1 cellular context compared by ENCODE assay signal in genomic region chr6:35500782-35501181, GRCh38.
TF ChIP-seq lines count a peak whose summit lies in the region.

No MANE protein-coding gene starts in this region.

TF ChIP-seq in K562, 482 proteins besides CTCF, POLR2A, EP300 and RAD21 (continues in another document):
- TF ChIP-seq GTF2B (IDR thresholded peaks at IDR 0.05; ENCODE audit: extremely low read depth, insufficient read length), result no peak
- TF ChIP-seq ZNF668 (CRISPR knock-in tag; IDR thresholded peaks at IDR 0.05), result no peak
- peak; percentile 39 for TF ChIP-seq VEZF1 (CRISPR knock-in tag; IDR thresholded peaks at IDR 0.05)
- no peak for TF ChIP-seq ZNF592 (IDR thresholded peaks at IDR 0.05)
- TF ChIP-seq SIN3A (IDR thresholded peaks at IDR 0.05; ENCODE audit: borderline replicate concordance in 2 of 2, control insufficient read depth in 1 of 2, low read depth in 2 of 2, low read length in 2 of 2), result no peak
- no peak for TF ChIP-seq TAF15 (IDR thresholded peaks at IDR 0.05; ENCODE audit: low read depth, low read length)
- peak; percentile 91 for TF ChIP-seq TFAP4 (CRISPR knock-in tag; IDR thresholded peaks at IDR 0.05; ENCODE audit: borderline replicate concordance)
- TF ChIP-seq ZBTB33 (CRISPR knock-in tag; IDR thresholded peaks at IDR 0.05), result no peak
- peak; percentile 26; the same call in 1 of the 2 replicates for TF ChIP-seq RAD51 (IDR thresholded peaks at IDR 0.05; ENCODE audit: borderline replicate concordance, low read depth)
- no peak for TF ChIP-seq HNRNPH1 (optimal IDR thresholded peaks at IDR 0.05; ENCODE audit: low read depth, low read length)
- TF ChIP-seq ZNF175 (CRISPR knock-in tag; IDR thresholded peaks at IDR 0.05; ENCODE audit: low read depth), result 0 out of 2 replicates have a peak, but pooled peaks have one; percentile 13
- TF ChIP-seq ZNF140 (CRISPR knock-in tag; IDR thresholded peaks at IDR 0.05), result no peak
- no peak for TF ChIP-seq PATZ1 (CRISPR knock-in tag; IDR thresholded peaks at IDR 0.05; ENCODE audit: borderline replicate concordance)
- no peak for TF ChIP-seq ZNF263 (CRISPR knock-in tag; IDR thresholded peaks at IDR 0.05; ENCODE audit: borderline replicate concordance)
- peak; percentile 77 for TF ChIP-seq DACH1 (IDR thresholded peaks at IDR 0.05; ENCODE audit: partially characterized antibody)
- peak; percentile 40; the same call in 1 of the 2 replicates for TF ChIP-seq FOSL1 (tag; conservative IDR thresholded peaks at IDR 0.05)
- no peak for TF ChIP-seq ZNF277 (CRISPR knock-in tag; IDR thresholded peaks at IDR 0.05; ENCODE audit: borderline replicate concordance)
- peak; percentile 68; the same call in 1 of the 2 replicates for TF ChIP-seq MECOM (CRISPR knock-in tag; IDR thresholded peaks at IDR 0.05)
- peak; percentile 86 for TF ChIP-seq ATF3 (IDR thresholded peaks at IDR 0.05)
- TF ChIP-seq ATF3 (CRISPR knock-in tag; conservative IDR thresholded peaks at IDR 0.05), result no peak
- TF ChIP-seq ZNF699 (CRISPR knock-in tag; IDR thresholded peaks at IDR 0.05; ENCODE audit: insufficient replicate concordance), result no peak
- no peak for TF ChIP-seq TEAD1 (CRISPR knock-in tag; IDR thresholded peaks at IDR 0.05)
- TF ChIP-seq ATF7 (IDR thresholded peaks at IDR 0.05), result peak; percentile 85
- TF ChIP-seq SNIP1 (IDR thresholded peaks at IDR 0.05; ENCODE audit: low read depth), result no peak
- no peak for TF ChIP-seq XRCC5 (IDR thresholded peaks at IDR 0.05; ENCODE audit: low read depth, low read length)
- no peak for TF ChIP-seq ZNF354B (CRISPR knock-in tag; IDR thresholded peaks at IDR 0.05)
- no peak for TF ChIP-seq TBP (optimal IDR thresholded peaks at IDR 0.05; ENCODE audit: low read depth, low read length)
- TF ChIP-seq OTX1 (CRISPR knock-in tag; IDR thresholded peaks at IDR 0.05), result no peak
- no peak for TF ChIP-seq CLOCK (CRISPR knock-in tag; IDR thresholded peaks at IDR 0.05; ENCODE audit: borderline replicate concordance)
- no peak for TF ChIP-seq U2AF1 (optimal IDR thresholded peaks at IDR 0.05; ENCODE audit: low read depth, low read length)
- no peak for TF ChIP-seq STAT5A (IDR thresholded peaks at IDR 0.05; ENCODE audit: borderline replicate concordance, low read length)
- TF ChIP-seq HNRNPK (IDR thresholded peaks at IDR 0.05; ENCODE audit: low read depth, low read length, poor library complexity, severe bottlenecking), result no peak
- no peak for TF ChIP-seq PRDM10 (IDR thresholded peaks at IDR 0.05; ENCODE audit: partially characterized antibody)
- TF ChIP-seq CSDE1 (IDR thresholded peaks at IDR 0.05), result no peak
- TF ChIP-seq YY1 (IDR thresholded peaks at IDR 0.05; ENCODE audit: borderline replicate concordance in 1 of 3, control insufficient read depth in 1 of 3, extremely low read depth in 1 of 3, insufficient read depth in 3 of 3, insufficient read length in 1 of 3, insufficient replicate concordance in 2 of 3, low read depth in 1 of 3, low read length in 2 of 3), result no peak
- TF ChIP-seq SMAD2 (IDR thresholded peaks at IDR 0.05; ENCODE audit: low read depth, low read length), result no peak
- no peak for TF ChIP-seq RBM15 (IDR thresholded peaks at IDR 0.05; ENCODE audit: insufficient read depth, low read length)
- peak; percentile 37 for TF ChIP-seq MEIS2 (IDR thresholded peaks at IDR 0.05; ENCODE audit: partially characterized antibody)
- no peak for TF ChIP-seq SRSF1 (IDR thresholded peaks at IDR 0.05; ENCODE audit: low read depth, low read length)
- no peak for TF ChIP-seq ATF1 (CRISPR knock-in tag; IDR thresholded peaks at IDR 0.05)
- peak; percentile 35; the same call in 1 of the 2 replicates for TF ChIP-seq ATF1 (tag; IDR thresholded peaks at IDR 0.05)
- TF ChIP-seq ZNF121 (CRISPR knock-in tag; conservative IDR thresholded peaks at IDR 0.05), result no peak
